Comparison of ENCODE assay signal across 35 cellular contexts in the genomic region with DNA sequence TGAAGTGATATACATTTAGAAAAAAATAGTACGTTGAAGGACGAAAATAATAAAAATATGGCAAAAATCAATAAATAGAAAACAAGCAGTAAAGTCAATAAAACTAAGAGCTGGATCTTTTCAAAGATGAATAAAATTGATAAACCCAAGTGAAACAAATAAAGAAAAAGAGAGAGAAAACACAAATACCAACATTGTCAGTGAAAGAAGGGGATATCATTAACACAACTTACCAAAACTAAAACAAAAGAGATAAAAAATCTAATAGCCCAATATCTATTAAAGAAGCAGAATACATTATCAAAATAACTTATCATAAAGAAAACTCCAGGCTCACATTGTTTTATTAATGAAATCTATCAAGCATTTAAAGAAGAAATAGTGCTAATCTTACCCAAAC.
"Had no signal": no experiment of that assay in that cellular context is flagged by ENCODE, and none has a peak within 500 bp of the region (broad histone marks: within the 10 kb centered on the region; RNA-seq: fewer than 3 reads in every experiment).

No MANE protein-coding gene starts in this region.

- H3K27me3 ChIP-seq: MG63 had no signal

- H3K9ac ChIP-seq: KMS-11 had no signal

- DNase-seq: Karpas-422, Kasumi-1, KG1, MG63, MM.1S, MV-4-11, NCI-H1048, NCI-H1092, NCI-H1092 treated with DMSO at 0.1 percent for 48 hours, NCI-H1105, NCI-H1105 treated with DMSO at 0.1 percent for 48 hours, NCI-H1417, NCI-H1417 treated with DMSO at 0.1 percent for 48 hours, NCI-H1436, NCI-H1436 treated with DMSO at 0.1 percent for 48 hours, NCI-H146, NCI-H1694, NCI-H1694 treated with DMSO at 0.1 percent for 48 hours, NCI-H187, NCI-H187 treated with DMSO at 0.1 percent for 48 hours, NCI-H1930, NCI-H2029, NCI-H2029 treated with DMSO at 0.1 percent for 48 hours, NCI-H2081, NCI-H2081 treated with DMSO at 0.1 percent for 48 hours, NCI-H2107, NCI-H2171, NCI-H2171 treated with DMSO at 0.1 percent for 48 hours, NCI-H2227 treated with DMSO at 0.1 percent for 48 hours, NCI-H226, NCI-H345, NCI-H446, NCI-H446 treated with DMSO at 0.1 percent for 48 hours, NCI-H510A had no signal

- H3K27ac ChIP-seq: KMS-11 had no signal

- H3K4me2 ChIP-seq: KMS-11 had no signal

- H3K36me3 ChIP-seq: MG63 had no signal

- H3K4me3 ChIP-seq: MG63 had no signal
